Comparison of ENCODE assay signal across 26 cellular contexts in genomic region chr2:778680-779350, GRCh38.
"Had no signal": no experiment of that assay in that cellular context is flagged by ENCODE, and none has a peak within 500 bp of the region (broad histone marks: within the 10 kb centered on the region; RNA-seq: fewer than 3 reads in every experiment).

No MANE protein-coding gene starts in this region.

- H3K36me3 ChIP-seq: colonic mucosa, heart left ventricle, left lung, right atrium auricular region, thyroid gland had no signal

- H3K4me3 Mint-ChIP-seq: dendritic cell treated with granulocyte-macrophage colony-stimulating factor and Interleukin-4, amounts not matched to agents 40 ng/mL and 50 ng/mL, for 4 days; naive thymus-derived CD4-positive, alpha-beta T cell; stimulated activated naive CD8-positive, alpha-beta T cell treated with anti-CD3 and anti-CD28 coated beads, Interleukin-15, amount 100 ng/mL, for 72 hours had no signal

- H3K4me1 Mint-ChIP-seq: naive thymus-derived CD4-positive, alpha-beta T cell had no signal

- H3K9ac ChIP-seq: parathyroid adenoma had no signal

- H3K79me2 ChIP-seq: hepatocyte, parathyroid adenoma had no signal

- H2AFZ ChIP-seq: hepatocyte, parathyroid adenoma had no signal

- H3K4me3 ChIP-seq: colonic mucosa, heart left ventricle, hepatocyte, left lung, right atrium auricular region, smooth muscle cell, thyroid gland had no signal

- DNase-seq: colonic mucosa; effector memory CD4-positive, alpha-beta T cell; erythroblast; heart left ventricle; kidney; left lung; mesenchymal stem cell; midbrain; naive thymus-derived CD4-positive, alpha-beta T cell; stimulated activated CD4-positive, alpha-beta T cell treated with anti-CD3 and anti-CD28 coated beads, Interleukin-12 subunit alpha, Interleukin-12 subunit beta, amount 100 ng/mL, for 4 hours; stimulated activated CD4-positive, alpha-beta T cell treated with anti-CD3 and anti-CD28 coated beads, Interleukin-1b, Interleukin-23, amount 100 ng/mL, for 48 hours; stimulated activated CD4-positive, alpha-beta T cell treated with anti-CD3 and anti-CD28 coated beads, Interleukin-4, amount 100 ng/mL, for 1 hour; stimulated activated CD8-positive, alpha-beta memory T cell treated with anti-CD3 and anti-CD28 coated beads, Interleukin-4, amount 100 ng/mL, for 48 hours; stimulated activated naive CD4-positive, alpha-beta T cell; stimulated activated naive CD8-positive, alpha-beta T cell treated with anti-CD3 and anti-CD28 coated beads, Interleukin-15, amount 100 ng/mL, for 72 hours; thyroid gland; trophoblast cell had no signal

- H3K9me3 Mint-ChIP-seq: dendritic cell treated with granulocyte-macrophage colony-stimulating factor and Interleukin-4, amounts not matched to agents 40 ng/mL and 50 ng/mL, for 4 days; stimulated activated naive CD8-positive, alpha-beta T cell treated with anti-CD3 and anti-CD28 coated beads, Interleukin-15, amount 100 ng/mL, for 72 hours had no signal

- H3K4me2 ChIP-seq: hepatocyte, smooth muscle cell had no signal

- H3K27ac ChIP-seq: colonic mucosa, heart left ventricle, hepatocyte, left lung, parathyroid adenoma, right atrium auricular region, thyroid gland had no signal

- H3K27me3 Mint-ChIP-seq: dendritic cell treated with granulocyte-macrophage colony-stimulating factor and Interleukin-4, amounts not matched to agents 40 ng/mL and 50 ng/mL, for 4 days had no signal

- H3K27me3 ChIP-seq: colonic mucosa, hepatocyte, right atrium auricular region, thyroid gland had no signal

- H3K9me3 ChIP-seq: colonic mucosa, heart left ventricle, right atrium auricular region had no signal

- ATAC-seq: heart left ventricle; left lung; naive thymus-derived CD4-positive, alpha-beta T cell; sciatic nerve had no signal

- H3K4me1 ChIP-seq: colonic mucosa, heart left ventricle, left lung, parathyroid adenoma, right atrium auricular region, thyroid gland had no signal

- FAIRE-seq: endometrium, frontal cortex, kidney had no signal

- H3K27ac Mint-ChIP-seq: dendritic cell treated with granulocyte-macrophage colony-stimulating factor and Interleukin-4, amounts not matched to agents 40 ng/mL and 50 ng/mL, for 4 days; naive thymus-derived CD4-positive, alpha-beta T cell; progenitor cell of endocrine pancreas; stimulated activated naive CD8-positive, alpha-beta T cell treated with anti-CD3 and anti-CD28 coated beads, Interleukin-15, amount 100 ng/mL, for 72 hours had no signal
